ENCODE assay signal across 1 cellular context in the genomic region with DNA sequence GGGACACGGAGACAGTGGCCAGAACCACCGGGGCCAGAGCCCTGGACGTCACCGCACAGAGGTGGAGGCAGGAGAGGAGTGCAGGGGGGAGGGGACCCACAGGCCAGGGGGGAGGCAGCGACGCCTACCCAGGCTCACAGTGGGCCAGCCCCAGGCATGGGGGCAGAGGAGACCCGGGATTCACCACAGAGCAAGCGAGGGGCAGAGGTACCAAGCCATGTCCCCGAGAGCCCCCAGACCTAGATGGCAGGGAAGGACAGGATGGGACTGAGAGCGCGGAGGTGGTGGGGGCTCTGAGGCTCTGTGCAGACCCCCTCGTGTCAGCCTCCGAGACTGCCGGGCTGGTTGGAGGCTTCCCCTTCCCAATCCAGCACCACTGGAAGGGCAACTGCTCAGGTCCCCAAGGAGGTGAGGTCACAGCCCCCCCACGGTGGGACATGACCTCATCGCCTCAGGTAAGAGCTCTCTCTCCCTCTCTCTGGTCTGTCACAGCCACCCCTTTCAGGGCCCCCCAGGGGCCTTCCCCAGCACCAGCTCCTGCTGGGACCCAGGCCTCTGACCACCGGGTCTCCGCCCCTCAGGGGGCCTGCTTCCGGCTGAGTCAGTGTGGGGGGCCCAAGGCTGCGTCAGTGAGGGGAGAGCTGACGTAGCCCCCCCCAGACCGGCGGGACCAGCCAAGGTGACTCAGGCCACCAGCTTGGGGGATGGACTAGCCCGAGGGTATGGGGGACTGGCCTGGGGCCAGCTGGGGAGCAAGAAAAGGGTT.
TF ChIP-seq lines count a peak whose summit lies in the region.

No MANE protein-coding gene starts in this region.

TF ChIP-seq in HepG2, 621 proteins besides CTCF, POLR2A, EP300 and RAD21 (continued from another document and continues in another):
- TF ChIP-seq, protein P1, sequence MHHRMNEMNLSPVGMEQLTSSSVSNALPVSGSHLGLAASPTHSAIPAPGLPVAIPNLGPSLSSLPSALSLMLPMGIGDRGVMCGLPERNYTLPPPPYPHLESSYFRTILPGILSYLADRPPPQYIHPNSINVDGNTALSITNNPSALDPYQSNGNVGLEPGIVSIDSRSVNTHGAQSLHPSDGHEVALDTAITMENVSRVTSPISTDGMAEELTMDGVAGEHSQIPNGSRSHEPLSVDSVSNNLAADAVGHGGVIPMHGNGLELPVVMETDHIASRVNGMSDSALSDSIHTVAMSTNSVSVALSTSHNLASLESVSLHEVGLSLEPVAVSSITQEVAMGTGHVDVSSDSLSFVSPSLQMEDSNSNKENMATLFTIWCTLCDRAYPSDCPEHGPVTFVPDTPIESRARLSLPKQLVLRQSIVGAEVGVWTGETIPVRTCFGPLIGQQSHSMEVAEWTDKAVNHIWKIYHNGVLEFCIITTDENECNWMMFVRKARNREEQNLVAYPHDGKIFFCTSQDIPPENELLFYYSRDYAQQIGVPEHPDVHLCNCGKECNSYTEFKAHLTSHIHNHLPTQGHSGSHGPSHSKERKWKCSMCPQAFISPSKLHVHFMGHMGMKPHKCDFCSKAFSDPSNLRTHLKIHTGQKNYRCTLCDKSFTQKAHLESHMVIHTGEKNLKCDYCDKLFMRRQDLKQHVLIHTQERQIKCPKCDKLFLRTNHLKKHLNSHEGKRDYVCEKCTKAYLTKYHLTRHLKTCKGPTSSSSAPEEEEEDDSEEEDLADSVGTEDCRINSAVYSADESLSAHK (CRISPR knock-in tag; IDR thresholded peaks at IDR 0.05; ENCODE audit: borderline replicate concordance): no peak
- no peak for TF ChIP-seq TBL1XR1 (IDR thresholded peaks at IDR 0.05; ENCODE audit: borderline replicate concordance, low read length, partially characterized antibody)
- TF ChIP-seq, protein P2, sequence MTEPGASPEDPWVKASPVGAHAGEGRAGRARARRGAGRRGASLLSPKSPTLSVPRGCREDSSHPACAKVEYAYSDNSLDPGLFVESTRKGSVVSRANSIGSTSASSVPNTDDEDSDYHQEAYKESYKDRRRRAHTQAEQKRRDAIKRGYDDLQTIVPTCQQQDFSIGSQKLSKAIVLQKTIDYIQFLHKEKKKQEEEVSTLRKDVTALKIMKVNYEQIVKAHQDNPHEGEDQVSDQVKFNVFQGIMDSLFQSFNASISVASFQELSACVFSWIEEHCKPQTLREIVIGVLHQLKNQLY (CRISPR knock-in tag; IDR thresholded peaks at IDR 0.05): no peak
- TF ChIP-seq TOPORS (CRISPR knock-in tag; IDR thresholded peaks at IDR 0.05): no peak
- no peak for TF ChIP-seq NPAS2 (CRISPR knock-in tag; IDR thresholded peaks at IDR 0.05; ENCODE audit: borderline replicate concordance)
- TF ChIP-seq KLF9 (CRISPR knock-in tag; IDR thresholded peaks at IDR 0.05; ENCODE audit: low read depth): no peak
- TF ChIP-seq ZNF343 (CRISPR knock-in tag; IDR thresholded peaks at IDR 0.05): no peak
- no peak for TF ChIP-seq ZFX (CRISPR knock-in tag; IDR thresholded peaks at IDR 0.05; ENCODE audit: low read depth)
- no peak for TF ChIP-seq TP53 (CRISPR knock-in tag; conservative IDR thresholded peaks at IDR 0.05)
- no peak for TF ChIP-seq HNRNPUL1 (IDR thresholded peaks at IDR 0.05; ENCODE audit: low read depth, low read length)
- no peak for TF ChIP-seq ZBTB38 (CRISPR knock-in tag; IDR thresholded peaks at IDR 0.05)
- no peak for TF ChIP-seq HHEX (CRISPR knock-in tag; IDR thresholded peaks at IDR 0.05)
- TF ChIP-seq, protein P3, sequence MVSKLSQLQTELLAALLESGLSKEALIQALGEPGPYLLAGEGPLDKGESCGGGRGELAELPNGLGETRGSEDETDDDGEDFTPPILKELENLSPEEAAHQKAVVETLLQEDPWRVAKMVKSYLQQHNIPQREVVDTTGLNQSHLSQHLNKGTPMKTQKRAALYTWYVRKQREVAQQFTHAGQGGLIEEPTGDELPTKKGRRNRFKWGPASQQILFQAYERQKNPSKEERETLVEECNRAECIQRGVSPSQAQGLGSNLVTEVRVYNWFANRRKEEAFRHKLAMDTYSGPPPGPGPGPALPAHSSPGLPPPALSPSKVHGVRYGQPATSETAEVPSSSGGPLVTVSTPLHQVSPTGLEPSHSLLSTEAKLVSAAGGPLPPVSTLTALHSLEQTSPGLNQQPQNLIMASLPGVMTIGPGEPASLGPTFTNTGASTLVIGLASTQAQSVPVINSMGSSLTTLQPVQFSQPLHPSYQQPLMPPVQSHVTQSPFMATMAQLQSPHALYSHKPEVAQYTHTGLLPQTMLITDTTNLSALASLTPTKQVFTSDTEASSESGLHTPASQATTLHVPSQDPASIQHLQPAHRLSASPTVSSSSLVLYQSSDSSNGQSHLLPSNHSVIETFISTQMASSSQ (IDR thresholded peaks at IDR 0.05; ENCODE audit: low read depth): no peak
- TF ChIP-seq, protein P3 (CRISPR knock-in tag; IDR thresholded peaks at IDR 0.05; ENCODE audit: borderline replicate concordance): no peak
- TF ChIP-seq FOXA1 (IDR thresholded peaks at IDR 0.05): no peak
- no peak for TF ChIP-seq FOXA1 (CRISPR knock-in tag; IDR thresholded peaks at IDR 0.05)
- no peak for TF ChIP-seq PHB2 (IDR thresholded peaks at IDR 0.05; ENCODE audit: partially characterized antibody)
- TF ChIP-seq, protein P4, sequence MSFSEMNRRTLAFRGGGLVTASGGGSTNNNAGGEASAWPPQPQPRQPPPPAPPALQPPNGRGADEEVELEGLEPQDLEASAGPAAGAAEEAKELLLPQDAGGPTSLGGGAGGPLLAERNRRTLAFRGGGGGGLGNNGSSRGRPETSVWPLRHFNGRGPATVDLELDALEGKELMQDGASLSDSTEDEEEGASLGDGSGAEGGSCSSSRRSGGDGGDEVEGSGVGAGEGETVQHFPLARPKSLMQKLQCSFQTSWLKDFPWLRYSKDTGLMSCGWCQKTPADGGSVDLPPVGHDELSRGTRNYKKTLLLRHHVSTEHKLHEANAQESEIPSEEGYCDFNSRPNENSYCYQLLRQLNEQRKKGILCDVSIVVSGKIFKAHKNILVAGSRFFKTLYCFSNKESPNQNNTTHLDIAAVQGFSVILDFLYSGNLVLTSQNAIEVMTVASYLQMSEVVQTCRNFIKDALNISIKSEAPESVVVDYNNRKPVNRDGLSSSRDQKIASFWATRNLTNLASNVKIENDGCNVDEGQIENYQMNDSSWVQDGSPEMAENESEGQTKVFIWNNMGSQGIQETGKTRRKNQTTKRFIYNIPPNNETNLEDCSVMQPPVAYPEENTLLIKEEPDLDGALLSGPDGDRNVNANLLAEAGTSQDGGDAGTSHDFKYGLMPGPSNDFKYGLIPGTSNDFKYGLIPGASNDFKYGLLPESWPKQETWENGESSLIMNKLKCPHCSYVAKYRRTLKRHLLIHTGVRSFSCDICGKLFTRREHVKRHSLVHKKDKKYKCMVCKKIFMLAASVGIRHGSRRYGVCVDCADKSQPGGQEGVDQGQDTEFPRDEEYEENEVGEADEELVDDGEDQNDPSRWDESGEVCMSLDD (CRISPR knock-in tag; IDR thresholded peaks at IDR 0.05; ENCODE audit: borderline replicate concordance): peak; percentile 54; the same call in 1 of the 2 replicates
- TF ChIP-seq, protein P5, sequence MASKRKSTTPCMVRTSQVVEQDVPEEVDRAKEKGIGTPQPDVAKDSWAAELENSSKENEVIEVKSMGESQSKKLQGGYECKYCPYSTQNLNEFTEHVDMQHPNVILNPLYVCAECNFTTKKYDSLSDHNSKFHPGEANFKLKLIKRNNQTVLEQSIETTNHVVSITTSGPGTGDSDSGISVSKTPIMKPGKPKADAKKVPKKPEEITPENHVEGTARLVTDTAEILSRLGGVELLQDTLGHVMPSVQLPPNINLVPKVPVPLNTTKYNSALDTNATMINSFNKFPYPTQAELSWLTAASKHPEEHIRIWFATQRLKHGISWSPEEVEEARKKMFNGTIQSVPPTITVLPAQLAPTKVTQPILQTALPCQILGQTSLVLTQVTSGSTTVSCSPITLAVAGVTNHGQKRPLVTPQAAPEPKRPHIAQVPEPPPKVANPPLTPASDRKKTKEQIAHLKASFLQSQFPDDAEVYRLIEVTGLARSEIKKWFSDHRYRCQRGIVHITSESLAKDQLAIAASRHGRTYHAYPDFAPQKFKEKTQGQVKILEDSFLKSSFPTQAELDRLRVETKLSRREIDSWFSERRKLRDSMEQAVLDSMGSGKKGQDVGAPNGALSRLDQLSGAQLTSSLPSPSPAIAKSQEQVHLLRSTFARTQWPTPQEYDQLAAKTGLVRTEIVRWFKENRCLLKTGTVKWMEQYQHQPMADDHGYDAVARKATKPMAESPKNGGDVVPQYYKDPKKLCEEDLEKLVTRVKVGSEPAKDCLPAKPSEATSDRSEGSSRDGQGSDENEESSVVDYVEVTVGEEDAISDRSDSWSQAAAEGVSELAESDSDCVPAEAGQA (IDR thresholded peaks at IDR 0.05; ENCODE audit: low read depth): no peak
- TF ChIP-seq, protein P5 (CRISPR knock-in tag; IDR thresholded peaks at IDR 0.05; ENCODE audit: borderline replicate concordance): no peak
- TF ChIP-seq ZNF850 (CRISPR knock-in tag; conservative IDR thresholded peaks at IDR 0.05): no peak
- TF ChIP-seq HNRNPLL (IDR thresholded peaks at IDR 0.05; ENCODE audit: low read depth, low read length, poor library complexity, severe bottlenecking): no peak
- TF ChIP-seq, protein P6, sequence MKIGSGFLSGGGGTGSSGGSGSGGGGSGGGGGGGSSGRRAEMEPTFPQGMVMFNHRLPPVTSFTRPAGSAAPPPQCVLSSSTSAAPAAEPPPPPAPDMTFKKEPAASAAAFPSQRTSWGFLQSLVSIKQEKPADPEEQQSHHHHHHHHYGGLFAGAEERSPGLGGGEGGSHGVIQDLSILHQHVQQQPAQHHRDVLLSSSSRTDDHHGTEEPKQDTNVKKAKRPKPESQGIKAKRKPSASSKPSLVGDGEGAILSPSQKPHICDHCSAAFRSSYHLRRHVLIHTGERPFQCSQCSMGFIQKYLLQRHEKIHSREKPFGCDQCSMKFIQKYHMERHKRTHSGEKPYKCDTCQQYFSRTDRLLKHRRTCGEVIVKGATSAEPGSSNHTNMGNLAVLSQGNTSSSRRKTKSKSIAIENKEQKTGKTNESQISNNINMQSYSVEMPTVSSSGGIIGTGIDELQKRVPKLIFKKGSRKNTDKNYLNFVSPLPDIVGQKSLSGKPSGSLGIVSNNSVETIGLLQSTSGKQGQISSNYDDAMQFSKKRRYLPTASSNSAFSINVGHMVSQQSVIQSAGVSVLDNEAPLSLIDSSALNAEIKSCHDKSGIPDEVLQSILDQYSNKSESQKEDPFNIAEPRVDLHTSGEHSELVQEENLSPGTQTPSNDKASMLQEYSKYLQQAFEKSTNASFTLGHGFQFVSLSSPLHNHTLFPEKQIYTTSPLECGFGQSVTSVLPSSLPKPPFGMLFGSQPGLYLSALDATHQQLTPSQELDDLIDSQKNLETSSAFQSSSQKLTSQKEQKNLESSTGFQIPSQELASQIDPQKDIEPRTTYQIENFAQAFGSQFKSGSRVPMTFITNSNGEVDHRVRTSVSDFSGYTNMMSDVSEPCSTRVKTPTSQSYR (CRISPR knock-in tag; IDR thresholded peaks at IDR 0.05; ENCODE audit: borderline replicate concordance): no peak
- peak; percentile 43; the same call in 1 of the 2 replicates for TF ChIP-seq ATF7 (IDR thresholded peaks at IDR 0.05)
- TF ChIP-seq ATF7 (CRISPR knock-in tag; IDR thresholded peaks at IDR 0.05): no peak
- no peak for TF ChIP-seq ZNF24 (IDR thresholded peaks at IDR 0.05)
- TF ChIP-seq, protein P7, sequence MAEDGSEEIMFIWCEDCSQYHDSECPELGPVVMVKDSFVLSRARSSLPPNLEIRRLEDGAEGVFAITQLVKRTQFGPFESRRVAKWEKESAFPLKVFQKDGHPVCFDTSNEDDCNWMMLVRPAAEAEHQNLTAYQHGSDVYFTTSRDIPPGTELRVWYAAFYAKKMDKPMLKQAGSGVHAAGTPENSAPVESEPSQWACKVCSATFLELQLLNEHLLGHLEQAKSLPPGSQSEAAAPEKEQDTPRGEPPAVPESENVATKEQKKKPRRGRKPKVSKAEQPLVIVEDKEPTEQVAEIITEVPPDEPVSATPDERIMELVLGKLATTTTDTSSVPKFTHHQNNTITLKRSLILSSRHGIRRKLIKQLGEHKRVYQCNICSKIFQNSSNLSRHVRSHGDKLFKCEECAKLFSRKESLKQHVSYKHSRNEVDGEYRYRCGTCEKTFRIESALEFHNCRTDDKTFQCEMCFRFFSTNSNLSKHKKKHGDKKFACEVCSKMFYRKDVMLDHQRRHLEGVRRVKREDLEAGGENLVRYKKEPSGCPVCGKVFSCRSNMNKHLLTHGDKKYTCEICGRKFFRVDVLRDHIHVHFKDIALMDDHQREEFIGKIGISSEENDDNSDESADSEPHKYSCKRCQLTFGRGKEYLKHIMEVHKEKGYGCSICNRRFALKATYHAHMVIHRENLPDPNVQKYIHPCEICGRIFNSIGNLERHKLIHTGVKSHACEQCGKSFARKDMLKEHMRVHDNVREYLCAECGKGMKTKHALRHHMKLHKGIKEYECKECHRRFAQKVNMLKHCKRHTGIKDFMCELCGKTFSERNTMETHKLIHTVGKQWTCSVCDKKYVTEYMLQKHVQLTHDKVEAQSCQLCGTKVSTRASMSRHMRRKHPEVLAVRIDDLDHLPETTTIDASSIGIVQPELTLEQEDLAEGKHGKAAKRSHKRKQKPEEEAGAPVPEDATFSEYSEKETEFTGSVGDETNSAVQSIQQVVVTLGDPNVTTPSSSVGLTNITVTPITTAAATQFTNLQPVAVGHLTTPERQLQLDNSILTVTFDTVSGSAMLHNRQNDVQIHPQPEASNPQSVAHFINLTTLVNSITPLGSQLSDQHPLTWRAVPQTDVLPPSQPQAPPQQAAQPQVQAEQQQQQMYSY (CRISPR knock-in tag; IDR thresholded peaks at IDR 0.05): no peak
- no peak for TF ChIP-seq CAMTA2 (CRISPR knock-in tag; IDR thresholded peaks at IDR 0.05; ENCODE audit: borderline replicate concordance)
- no peak for TF ChIP-seq HIVEP1 (CRISPR knock-in tag; IDR thresholded peaks at IDR 0.05)
- TF ChIP-seq PRMT3 (CRISPR knock-in tag; IDR thresholded peaks at IDR 0.05; ENCODE audit: borderline replicate concordance, low read depth): no peak
